15 cellular contexts compared by ENCODE assay signal in genomic region chrX:153888344-153888743, GRCh38.
"Had no signal": no experiment of that assay in that cellular context is flagged by ENCODE, and none has a peak within 500 bp of the region (broad histone marks: within the 10 kb centered on the region; RNA-seq: fewer than 3 reads in every experiment).

No MANE protein-coding gene starts in this region.

- DNase-seq: activated CD4-positive, alpha-beta T cell treated with anti-CD3 and anti-CD28 coated beads for 48 hours; activated naive CD4-positive, alpha-beta T cell treated with anti-CD3 and anti-CD28 coated beads, Interleukin-2, amount 10 ng/mL, durations not matched to agents 7 days and 5 days; caudate nucleus; effector CD8-positive, alpha-beta T cell; left ventricle myocardium inferior; mesendoderm; sigmoid colon; stimulated activated CD4-positive, alpha-beta T cell treated with anti-CD3 and anti-CD28 coated beads, Interleukin-2, amount 100 ng/mL, for 24 hours; testis; WERI-Rb-1 had no signal

- H3K9me3 ChIP-seq: gastroesophageal sphincter, left ventricle myocardium inferior, sigmoid colon, testis had no signal

- H3K36me3 ChIP-seq: gastroesophageal sphincter, left ventricle myocardium inferior, sigmoid colon, WERI-Rb-1 had no signal

- H3K36me3 Mint-ChIP-seq: activated naive CD4-positive, alpha-beta T cell treated with anti-CD3 and anti-CD28 coated beads, Interleukin-2, amount 10 ng/mL, durations not matched to agents 7 days and 5 days had no signal

- H3K27ac Mint-ChIP-seq: activated naive CD4-positive, alpha-beta T cell treated with anti-CD3 and anti-CD28 coated beads, Interleukin-2, amount 10 ng/mL, durations not matched to agents 7 days and 5 days; activated T-helper 2 cell treated with anti-CD3 and anti-CD28 coated beads, Interferon-gamma antibody, Interleukin-2, Interleukin-4, amounts not matched to agents 10 μg/mL and 5 μg/mL and 100 μg/mL, durations not matched to agents 14 hours and 24 hours and 36 hours; stimulated activated naive CD8-positive, alpha-beta T cell treated with anti-CD3 and anti-CD28 coated beads, Interleukin-15, Interleukin-2, amounts not matched to agents 100 ng/mL and 50 ng/mL, for 24 hours had no signal

- ATAC-seq: gastroesophageal sphincter had no signal

- H3K27ac ChIP-seq: coronary artery, epithelial cell of prostate, gastroesophageal sphincter, left ventricle myocardium inferior, sigmoid colon, testis, WERI-Rb-1 had no signal

- H3K4me3 ChIP-seq: coronary artery, gastroesophageal sphincter, left ventricle myocardium inferior, sigmoid colon, testis had no signal

- H3K27me3 ChIP-seq: testis had no signal

- H3K4me3 Mint-ChIP-seq: activated naive CD4-positive, alpha-beta T cell treated with anti-CD3 and anti-CD28 coated beads, Interleukin-2, amount 10 ng/mL, durations not matched to agents 7 days and 5 days; stimulated activated naive CD8-positive, alpha-beta T cell treated with anti-CD3 and anti-CD28 coated beads, Interleukin-15, Interleukin-2, amounts not matched to agents 100 ng/mL and 50 ng/mL, for 24 hours had no signal

- H3K9me3 Mint-ChIP-seq: activated naive CD4-positive, alpha-beta T cell treated with anti-CD3 and anti-CD28 coated beads, Interleukin-2, amount 10 ng/mL, durations not matched to agents 7 days and 5 days; activated T-helper 2 cell treated with anti-CD3 and anti-CD28 coated beads, Interferon-gamma antibody, Interleukin-2, Interleukin-4, amounts not matched to agents 10 μg/mL and 5 μg/mL and 100 μg/mL, durations not matched to agents 14 hours and 24 hours and 36 hours; stimulated activated naive CD8-positive, alpha-beta T cell treated with anti-CD3 and anti-CD28 coated beads, Interleukin-15, Interleukin-2, amounts not matched to agents 100 ng/mL and 50 ng/mL, for 24 hours had no signal

- H3K4me1 ChIP-seq: testis had no signal
